ENCODE assay signal across 8 cellular contexts in the genomic region with DNA sequence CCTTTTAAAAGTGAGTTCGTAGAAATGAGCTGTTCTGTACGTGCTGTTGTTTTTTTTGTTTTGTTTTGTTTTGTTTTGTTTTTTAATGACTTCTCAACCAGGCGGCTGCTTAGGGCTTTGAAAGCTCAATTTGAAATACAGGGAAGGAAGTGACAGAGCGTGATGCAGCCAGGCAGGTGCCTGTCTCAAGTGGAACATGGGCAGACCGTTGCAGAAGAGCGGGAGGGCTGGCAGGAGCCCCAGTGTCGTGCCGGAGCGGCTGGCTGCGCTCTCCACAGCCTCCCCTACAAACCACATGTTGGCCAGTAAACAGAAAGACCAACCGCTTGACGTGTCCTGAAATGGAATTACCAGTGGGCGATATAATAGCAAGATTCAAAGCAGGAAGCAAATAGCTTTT.
DNase-seq lines count a peak whose midpoint lies in the region; ATAC-seq, FAIRE-seq and TF ChIP-seq lines count a peak whose summit lies in the region.

No MANE protein-coding gene starts in this region.

- H3K36me3 Mint-ChIP-seq in activated naive CD8-positive, alpha-beta T cell treated with anti-CD3 and anti-CD28 coated beads for 36 hours = no peaks in the 10 kb centered on the region
- H3K36me3 Mint-ChIP-seq in naive B cell = no peaks in the 10 kb centered on the region

- peak overlapping the region; percentile 80 for H3K27ac Mint-ChIP-seq in activated naive CD8-positive, alpha-beta T cell treated with anti-CD3 and anti-CD28 coated beads for 36 hours
- peak overlapping the region in 1 of 6 donors; percentile 20 for H3K27ac Mint-ChIP-seq in naive B cell

- no peak for FAIRE-seq in urothelium cell line (lab: Jason Lieb, UNC)

- no peak overlapping the region; a peak in 1 of 22 replicates for H3K27ac ChIP-seq in BLaER1 treated with 17β-estradiol and CSF1 and Interleukin-3, amounts not matched to agents 10 nM and 100 nM

- H3K4me1 ChIP-seq in BLaER1 treated with 17β-estradiol and CSF1 and Interleukin-3, amounts not matched to agents 10 nM and 100 nM = peaks cover 12 to 20% (median 14%) of the 10 kb centered on the region in 10 experiments

- H3K36me3 ChIP-seq in BLaER1 treated with 17β-estradiol and CSF1 and Interleukin-3, amounts not matched to agents 10 nM and 100 nM = no peaks in the 10 kb centered on the region

- no peaks in the 10 kb centered on the region for H3K27me3 ChIP-seq in BLaER1 treated with 17β-estradiol and CSF1 and Interleukin-3, amounts not matched to agents 10 nM and 100 nM

- H3K4me1 Mint-ChIP-seq in activated naive CD8-positive, alpha-beta T cell treated with anti-CD3 and anti-CD28 coated beads for 36 hours = peaks cover 14% of the 10 kb centered on the region
- H3K4me1 Mint-ChIP-seq in naive B cell = peaks cover 7 to 14% (median 11%) of the 10 kb centered on the region in 3 donors

- H3K9me3 ChIP-seq in BLaER1 treated with 17β-estradiol and CSF1 and Interleukin-3, amounts not matched to agents 10 nM and 100 nM (replicated peaks in 1 of 11) = peaks cover 0 to 8% (median 0%) of the 10 kb centered on the region in 11 experiments; a peak in 2 of 22 replicates

- H3K27me3 Mint-ChIP-seq in activated naive CD8-positive, alpha-beta T cell treated with anti-CD3 and anti-CD28 coated beads for 36 hours = no peaks in the 10 kb centered on the region
- peaks cover 0 to 4% (median 0%) of the 10 kb centered on the region in 3 donors for H3K27me3 Mint-ChIP-seq in naive B cell

- H3K9ac ChIP-seq in BLaER1 treated with 17β-estradiol and CSF1 and Interleukin-3, amounts not matched to agents 10 nM and 100 nM = peak overlapping the region in 3 of 11 experiments; percentile 5 to 27 (median 21); a peak in 2 of 22 replicates

- no peaks in the 10 kb centered on the region for H4K20me1 ChIP-seq in BLaER1 treated with 17β-estradiol and CSF1 and Interleukin-3, amounts not matched to agents 10 nM and 100 nM

- peak overlapping the region; percentile 58 for H3K4me3 Mint-ChIP-seq in activated naive CD8-positive, alpha-beta T cell treated with anti-CD3 and anti-CD28 coated beads for 36 hours
- H3K4me3 Mint-ChIP-seq in naive B cell = peak overlapping the region in 7 of 8 donors; percentile 24 to 76 (median 53)

- peak overlapping the region in 1 of 10 experiments; percentile 6; a peak in 2 of 20 replicates for H3K4me3 ChIP-seq in BLaER1 treated with 17β-estradiol and CSF1 and Interleukin-3, amounts not matched to agents 10 nM and 100 nM

- H3K4me2 ChIP-seq in BLaER1 treated with 17β-estradiol and CSF1 and Interleukin-3, amounts not matched to agents 10 nM and 100 nM = peak overlapping the region; percentile 52 to 85 (median 70)

- H3K9me3 Mint-ChIP-seq in activated naive CD8-positive, alpha-beta T cell treated with anti-CD3 and anti-CD28 coated beads for 36 hours = no peaks in the 10 kb centered on the region
- peaks cover 0 to 2% (median 0%) of the 10 kb centered on the region in 7 donors for H3K9me3 Mint-ChIP-seq in naive B cell

- TF ChIP-seq CTCF in GM20000 (IDR thresholded peaks at IDR 0.05; ENCODE audit: extremely low read depth, missing control alignments) = no peak

- DNase-seq in GM20000 (ENCODE audit: low spot score) = peak; percentile 68
- peak; percentile 96 for DNase-seq in MV-4-11 (lab: John Stamatoyannopoulos, UW)
- peak; percentile 54 for DNase-seq in activated naive CD8-positive, alpha-beta T cell treated with anti-CD3 and anti-CD28 coated beads for 36 hours
- no peak for DNase-seq in naive B cell
- DNase-seq in activated CD8-positive, alpha-beta memory T cell treated with anti-CD3 and anti-CD28 coated beads, Interleukin-2, amount 50 U/mL, for 4 hours = no peak
- DNase-seq in NCI-H2171 treated with DMSO at 0.1 percent for 48 hours (lab: John Stamatoyannopoulos, UW) = no peak
- DNase-seq in urothelium cell line (ENCODE audit: low spot score) = no peak

- ATAC-seq in naive B cell (ENCODE audit: low read depth in 2 of 2) = peak; percentile 42 to 72

Comparison
In these comparisons a context has a peak if more than half of its experiments do, and no peak if none do; other contexts are left out.
1. DNase-seq: peak in GM20000 (single experiment), MV-4-11 (single experiment) and activated naive CD8-positive, alpha-beta T cell treated with anti-CD3 and anti-CD28 coated beads for 36 hours (single experiment); none in naive B cell (single experiment), activated CD8-positive, alpha-beta memory T cell treated with anti-CD3 and anti-CD28 coated beads, Interleukin-2, amount 50 U/mL, for 4 hours (single experiment), NCI-H2171 treated with DMSO at 0.1 percent for 48 hours (single experiment) and urothelium cell line (single experiment).